ENCODE assay signal across 26 cellular contexts in genomic region chr9:129419382-129419899, GRCh38.
DNase-seq lines count a peak whose midpoint lies in the region; ATAC-seq and TF ChIP-seq lines count a peak whose summit lies in the region.
"Had no signal": no experiment of that assay in that cellular context is flagged by ENCODE, and none has a peak within 500 bp of the region (broad histone marks: within the 10 kb centered on the region; RNA-seq: fewer than 3 reads in every experiment).

No MANE protein-coding gene starts in this region.

- H3K27ac ChIP-seq in Panc1 (ENCODE audit: low read length) (peak overlapping the region; percentile 45), rectal smooth muscle tissue (ENCODE audit: low read depth, low read length) (peak overlapping the region; percentile 71)
- H3K27ac ChIP-seq: neutrophil, thyroid gland had no signal

- CTCF ChIA-PET in Panc1 (lab: Charles Lee), result no interaction called here

- H3K4me1 ChIP-seq in Panc1 (ENCODE audit: control insufficient read depth, insufficient read depth, low read length) (peaks cover 28% of the 10 kb centered on the region), rectal smooth muscle tissue (ENCODE audit: control insufficient read depth, insufficient read depth, low read length) (peaks cover 7% of the 10 kb centered on the region)

- no peak for TF ChIP-seq CTCF in Panc1 (IDR thresholded peaks at IDR 0.05)

- H3K4me3 ChIP-seq in Panc1 (ENCODE audit: low read depth in 2 of 2, low read length in 2 of 2) (no peak overlapping the region), rectal smooth muscle tissue (ENCODE audit: low read length) (no peak overlapping the region)
- H3K4me3 ChIP-seq: lung, MG63, thyroid gland had no signal

- DNase-seq in DMS53 (lab: John Stamatoyannopoulos, UW), result peak; percentile 36
- no peak for DNase-seq in DMS53 treated with DMSO at 0.1 percent for 48 hours (lab: John Stamatoyannopoulos, UW; ENCODE audit: unreplicated experiment)
- DNase-seq in Panc1 (ENCODE audit: low read depth, low spot score), result no peak
- peak; percentile 16 for DNase-seq in dermis blood vessel endothelial cell
- no peak for DNase-seq in superior temporal gyrus (ENCODE audit: extremely low spot score)
- no peak for DNase-seq in AG08395 (ENCODE audit: low spot score)
- DNase-seq: 8988T; activated CD4-positive, alpha-beta T cell treated with anti-CD3 and anti-CD28 coated beads, Interleukin-2, amount 10 ng/mL, durations not matched to agents 24 days and 14 days; activated T-cell treated with anti-CD3 and anti-CD28 coated beads, Interleukin-2, amount 50 U/mL, for 24 hours; DMS153; effector memory CD8-positive, alpha-beta T cell; foreskin fibroblast; HCEC 1CT; KG1; MG63; NCI-H1105 treated with DMSO at 0.1 percent for 48 hours; NCI-H2029; NCI-H226; T-helper 9 cell; thyroid gland had no signal

- in situ Hi-C loops in Panc1 (cut with HindIII; ENCODE audit: low pct_unique_long_range_greater_than_20kb, low sequenced_read_pairs), result no loop called here

- H3K9me3 ChIP-seq in Panc1 (ENCODE audit: control insufficient read depth, insufficient read depth, low read depth, low read length), result no peaks in the 10 kb centered on the region
- H3K9me3 ChIP-seq: MG63, neutrophil, thyroid gland had no signal

- no TSS peak for BruUV-seq in Panc1 (replicated peaks; lab: Mats Ljungman, UMichigan)

- no peaks in the 10 kb centered on the region for H3K36me3 ChIP-seq in Panc1 (ENCODE audit: control insufficient read depth, insufficient read depth, low read length)
- no peaks in the 10 kb centered on the region for H3K36me3 ChIP-seq in rectal smooth muscle tissue (ENCODE audit: control insufficient read depth, insufficient read depth, low read length)
- H3K36me3 ChIP-seq: MG63, neutrophil, thyroid gland had no signal

- POLR2A ChIA-PET in Panc1 (lab: Charles Lee), result no interaction called here

- intact Hi-C loops in Panc1 (cut with micrococcal nuclease; ENCODE audit: unreplicated experiment), result loop anchor here (10.0 kb wide), 1 partner anchor 65 kb away; no protein-coding TSS in a partner anchor

- H3K9ac ChIP-seq in rectal smooth muscle tissue (ENCODE audit: low read length), result no peak overlapping the region

- ATAC-seq in Panc1 (no peak), GM18511 (IDR thresholded peaks at IDR 0.05; ENCODE audit: unreplicated experiment) (no peak)
- ATAC-seq: CD8-positive, alpha-beta T cell; effector memory CD8-positive, alpha-beta T cell; Right ventricle myocardium inferior had no signal

- H3K27me3 ChIP-seq in Panc1 (ENCODE audit: control insufficient read depth, insufficient read depth, low read length), result no peaks in the 10 kb centered on the region
- no peaks in the 10 kb centered on the region for H3K27me3 ChIP-seq in rectal smooth muscle tissue (ENCODE audit: control insufficient read depth, insufficient read depth, low read length)
- H3K27me3 ChIP-seq: MG63, neutrophil, thyroid gland had no signal

Comparison
In these comparisons a context has a peak if more than half of its experiments do, and no peak if none do; other contexts are left out.
1. DNase-seq: peak in DMS53 (single experiment) and dermis blood vessel endothelial cell (single experiment); none in DMS53 treated with DMSO at 0.1 percent for 48 hours (single experiment), Panc1 (single experiment), superior temporal gyrus (single experiment) and AG08395 (single experiment).